21 cellular contexts compared by ENCODE assay signal in genomic region chr14:53002576-53002975, GRCh38. TPM values are rescaled to one million over a fixed set of nuclear protein-coding genes. Genes with fewer than 3 reads are reported as not detected.
DNase-seq lines count a peak whose midpoint lies in the region; ATAC-seq and TF ChIP-seq lines count a peak whose summit lies in the region.
"Had no signal": no experiment of that assay in that cellular context is flagged by ENCODE, and none has a peak within 500 bp of the region (broad histone marks: within the 10 kb centered on the region; RNA-seq: fewer than 3 reads in every experiment).

No MANE protein-coding gene starts in this region.

- H3K27me3 Mint-ChIP-seq in activated naive CD8-positive, alpha-beta T cell treated with anti-CD3 and anti-CD28 coated beads, Interleukin-2, amount 10 ng/mL, durations not matched to agents 7 days and 5 days, result peaks cover 2% of the 10 kb centered on the region
- H3K27me3 Mint-ChIP-seq in activated naive CD8-positive, alpha-beta T cell treated with anti-CD3 and anti-CD28 coated beads for 36 hours, result peaks cover 3% of the 10 kb centered on the region

- POLR2A ChIA-PET in activated naive CD8-positive, alpha-beta T cell treated with anti-CD3 and anti-CD28 coated beads, Interleukin-2, amount 10 ng/mL, durations not matched to agents 7 days and 5 days (lab: Charles Lee), result interaction anchor here (0.6 kb wide), 1 partner anchor 172 kb away, joined by 5 read pairs; no protein-coding TSS in a partner anchor

- no peaks in the 10 kb centered on the region for H3F3A ChIP-seq in smooth muscle cell (ENCODE audit: low read depth)

- no peak overlapping the region for H3K9ac ChIP-seq in smooth muscle cell (ENCODE audit: low read depth)

- no peak for TF ChIP-seq CTCF in smooth muscle cell (IDR thresholded peaks at IDR 0.05; ENCODE audit: borderline replicate concordance, insufficient read depth, poor library complexity, severe bottlenecking)

- no peaks in the 10 kb centered on the region for H3K9me3 ChIP-seq in smooth muscle cell (replicated peaks; ENCODE audit: low read depth)
- H3K9me3 ChIP-seq: heart right ventricle had no signal

- no peak overlapping the region for H3K4me2 ChIP-seq in smooth muscle cell

- H4K20me1 ChIP-seq in smooth muscle cell (ENCODE audit: low read depth), result no peaks in the 10 kb centered on the region

- no peaks in the 10 kb centered on the region for H3K4me1 Mint-ChIP-seq in activated naive CD8-positive, alpha-beta T cell treated with anti-CD3 and anti-CD28 coated beads, Interleukin-2, amount 10 ng/mL, durations not matched to agents 7 days and 5 days
- no peaks in the 10 kb centered on the region for H3K4me1 Mint-ChIP-seq in activated naive CD8-positive, alpha-beta T cell treated with anti-CD3 and anti-CD28 coated beads for 36 hours
- H3K4me1 Mint-ChIP-seq: CD4-positive, CD25-positive, alpha-beta regulatory T cell; memory B cell had no signal

- no peak overlapping the region for H3K27ac ChIP-seq in smooth muscle cell (ENCODE audit: low read depth)
- H3K27ac ChIP-seq: heart right ventricle had no signal

- no peaks in the 10 kb centered on the region for H3K27me3 ChIP-seq in smooth muscle cell (ENCODE audit: low read depth)
- H3K27me3 ChIP-seq: heart right ventricle had no signal

- H3K4me3 Mint-ChIP-seq in activated naive CD8-positive, alpha-beta T cell treated with anti-CD3 and anti-CD28 coated beads, Interleukin-2, amount 10 ng/mL, durations not matched to agents 7 days and 5 days, result no peak overlapping the region
- no peak overlapping the region for H3K4me3 Mint-ChIP-seq in activated naive CD8-positive, alpha-beta T cell treated with anti-CD3 and anti-CD28 coated beads for 36 hours
- H3K4me3 Mint-ChIP-seq: activated CD8-positive, alpha-beta memory T cell treated with anti-CD3 and anti-CD28 coated beads, Interleukin-2, amount 10 ng/mL, durations not matched to agents 7 days and 5 days; CD4-positive, CD25-positive, alpha-beta regulatory T cell; memory B cell; nephron progenitor cell; stimulated activated naive CD8-positive, alpha-beta T cell treated with anti-CD3 and anti-CD28 coated beads, Interleukin-15, Interleukin-2, amounts not matched to agents 100 ng/mL and 50 ng/mL, for 24 hours had no signal

- H3K4me1 ChIP-seq in smooth muscle cell (ENCODE audit: low read depth), result no peaks in the 10 kb centered on the region

- no peaks in the 10 kb centered on the region for H3K36me3 Mint-ChIP-seq in activated naive CD8-positive, alpha-beta T cell treated with anti-CD3 and anti-CD28 coated beads, Interleukin-2, amount 10 ng/mL, durations not matched to agents 7 days and 5 days
- H3K36me3 Mint-ChIP-seq in activated naive CD8-positive, alpha-beta T cell treated with anti-CD3 and anti-CD28 coated beads for 36 hours, result no peaks in the 10 kb centered on the region
- H3K36me3 Mint-ChIP-seq: activated CD8-positive, alpha-beta memory T cell treated with anti-CD3 and anti-CD28 coated beads, Interleukin-2, amount 10 ng/mL, durations not matched to agents 7 days and 5 days; CD4-positive, CD25-positive, alpha-beta regulatory T cell; memory B cell had no signal

- no peak for DNase-seq in activated naive CD8-positive, alpha-beta T cell treated with anti-CD3 and anti-CD28 coated beads, Interleukin-2, amount 10 ng/mL, durations not matched to agents 7 days and 5 days
- DNase-seq in activated naive CD8-positive, alpha-beta T cell treated with anti-CD3 and anti-CD28 coated beads for 36 hours, result no peak
- DNase-seq in OCI-M1 (lab: John Stamatoyannopoulos, UW) (peak; percentile 20), fibroblast of peridontal ligament (ENCODE audit: extremely low read depth) (peak; percentile 51), NCI-H128 (lab: John Stamatoyannopoulos, UW; ENCODE audit: unreplicated experiment) (no peak), smooth muscle cell (lab: John Stamatoyannopoulos, UW; ENCODE audit: unreplicated experiment) (no peak), GOT3 (lab: John Stamatoyannopoulos, UW) (no peak)
- DNase-seq: ACHN; activated CD4-positive, alpha-beta T cell treated with anti-CD3 and anti-CD28 coated beads for 1 hour; activated CD8-positive, alpha-beta memory T cell treated with anti-CD3 and anti-CD28 coated beads, Interleukin-2, amount 10 ng/mL, durations not matched to agents 7 days and 5 days; amniotic stem cell; effector CD8-positive, alpha-beta T cell; NCI-H187 treated with DMSO at 0.1 percent for 48 hours; nephron progenitor cell; SIG-M5 had no signal

- H3K36me3 ChIP-seq in smooth muscle cell (ENCODE audit: low read depth), result no peaks in the 10 kb centered on the region
- H3K36me3 ChIP-seq: heart right ventricle had no signal

- peak; percentile 75 for ATAC-seq in activated naive CD8-positive, alpha-beta T cell treated with anti-CD3 and anti-CD28 coated beads, Interleukin-2, amount 10 ng/mL, durations not matched to agents 7 days and 5 days (ENCODE audit: low read depth)
- no peak for ATAC-seq in HG02588 (IDR thresholded peaks at IDR 0.05; ENCODE audit: unreplicated experiment)
- ATAC-seq: activated CD8-positive, alpha-beta memory T cell treated with anti-CD3 and anti-CD28 coated beads, Interleukin-2, amount 10 ng/mL, durations not matched to agents 7 days and 5 days had no signal

- no peak overlapping the region for H2AFZ ChIP-seq in smooth muscle cell (ENCODE audit: low read depth)

- no peak overlapping the region for H3K4me3 ChIP-seq in smooth muscle cell
- H3K4me3 ChIP-seq: heart right ventricle had no signal

- no peak overlapping the region for H3K27ac Mint-ChIP-seq in activated naive CD8-positive, alpha-beta T cell treated with anti-CD3 and anti-CD28 coated beads, Interleukin-2, amount 10 ng/mL, durations not matched to agents 7 days and 5 days
- H3K27ac Mint-ChIP-seq in activated naive CD8-positive, alpha-beta T cell treated with anti-CD3 and anti-CD28 coated beads for 36 hours, result no peak overlapping the region
- H3K27ac Mint-ChIP-seq: activated CD8-positive, alpha-beta memory T cell treated with anti-CD3 and anti-CD28 coated beads, Interleukin-2, amount 10 ng/mL, durations not matched to agents 7 days and 5 days; activated T-helper 2 cell treated with anti-CD3 and anti-CD28 coated beads, Interferon-gamma antibody, Interleukin-2, Interleukin-4, amounts not matched to agents 10 μg/mL and 5 μg/mL and 100 μg/mL, durations not matched to agents 14 hours and 24 hours and 36 hours; CD4-positive, CD25-positive, alpha-beta regulatory T cell; memory B cell; nephron progenitor cell; stimulated activated naive CD8-positive, alpha-beta T cell treated with anti-CD3 and anti-CD28 coated beads, Interleukin-15, Interleukin-2, amounts not matched to agents 100 ng/mL and 50 ng/mL, for 24 hours had no signal

- no peaks in the 10 kb centered on the region for H3K79me2 ChIP-seq in smooth muscle cell (ENCODE audit: low read depth)

- no peaks in the 10 kb centered on the region for H3K9me3 Mint-ChIP-seq in activated naive CD8-positive, alpha-beta T cell treated with anti-CD3 and anti-CD28 coated beads, Interleukin-2, amount 10 ng/mL, durations not matched to agents 7 days and 5 days
- H3K9me3 Mint-ChIP-seq in activated naive CD8-positive, alpha-beta T cell treated with anti-CD3 and anti-CD28 coated beads for 36 hours, result no peaks in the 10 kb centered on the region
- H3K9me3 Mint-ChIP-seq: activated T-helper 2 cell treated with anti-CD3 and anti-CD28 coated beads, Interferon-gamma antibody, Interleukin-2, Interleukin-4, amounts not matched to agents 10 μg/mL and 5 μg/mL and 100 μg/mL, durations not matched to agents 14 hours and 24 hours and 36 hours; memory B cell; stimulated activated naive CD8-positive, alpha-beta T cell treated with anti-CD3 and anti-CD28 coated beads, Interleukin-15, Interleukin-2, amounts not matched to agents 100 ng/mL and 50 ng/mL, for 24 hours had no signal

- WGBS in smooth muscle cell (ENCODE audit: low lambda C conversion rate), result 75% methylated on average over 5 of the region's 5 CpGs

RNA-seq across cellular contexts. Expression of gene FERMT2, which starts 51.7 kb away (rescaled TPM):
- under 1 TPM; 0.14 to 0.23 TPM for total RNA-seq in activated naive CD8-positive, alpha-beta T cell treated with anti-CD3 and anti-CD28 coated beads, Interleukin-2, amount 10 ng/mL, durations not matched to agents 7 days and 5 days
- total RNA-seq in activated naive CD8-positive, alpha-beta T cell treated with anti-CD3 and anti-CD28 coated beads for 36 hours, result 1 to 10 TPM; 1.3 to 2.3 TPM
- total RNA-seq in smooth muscle cell, result 271 and 287 TPM in 2 replicates
- 112 and 113 TPM in 2 replicates for polyA plus RNA-seq in smooth muscle cell
- polyA plus RNA-seq: CD4-positive, CD25-positive, alpha-beta regulatory T cell had no signal

Comparison
In these comparisons a context has a peak if more than half of its experiments do, and no peak if none do; other contexts are left out.
1. DNase-seq: peak in OCI-M1 (single experiment) and fibroblast of peridontal ligament (single experiment); none in activated naive CD8-positive, alpha-beta T cell treated with anti-CD3 and anti-CD28 coated beads, Interleukin-2, amount 10 ng/mL, durations not matched to agents 7 days and 5 days (single experiment), activated naive CD8-positive, alpha-beta T cell treated with anti-CD3 and anti-CD28 coated beads for 36 hours (single experiment), NCI-H128 (single experiment), smooth muscle cell (single experiment) and GOT3 (single experiment).
2. RNA of gene FERMT2, which starts 51.7 kb away (total RNA-seq): 271 to 287 TPM in smooth muscle cell; 1.3 to 2.3 TPM in activated naive CD8-positive, alpha-beta T cell treated with anti-CD3 and anti-CD28 coated beads for 36 hours and 0.14 to 0.23 TPM in activated naive CD8-positive, alpha-beta T cell treated with anti-CD3 and anti-CD28 coated beads, Interleukin-2, amount 10 ng/mL, durations not matched to agents 7 days and 5 days; every median in the first group is over 10 times any median in the second.